In the genomic region with DNA sequence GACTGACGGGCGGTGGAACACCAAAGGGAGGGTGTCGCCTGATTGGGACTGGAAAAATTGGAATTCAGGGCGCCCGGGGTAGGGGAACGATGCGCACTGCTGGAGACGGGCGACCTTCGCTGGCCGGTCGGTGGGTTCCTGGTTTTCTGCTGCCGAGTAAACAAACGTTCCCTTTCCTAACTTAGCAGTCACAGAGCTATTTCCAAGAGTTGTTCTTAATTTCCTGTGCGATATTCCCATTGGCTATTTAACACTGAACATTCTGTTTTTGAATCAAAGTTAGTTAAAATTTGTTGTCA, we compare ENCODE assay signal across 8 cellular contexts. TPM values are rescaled to one million over a fixed set of nuclear protein-coding genes. Genes with fewer than 3 reads are reported as not detected.
A peak's percentile ranks its signal among the peaks of the same experiment; 100 is the strongest.
DNase-seq lines count a peak whose midpoint lies in the region; ATAC-seq and TF ChIP-seq lines count a peak whose summit lies in the region.

No MANE protein-coding gene starts in this region.

- peak overlapping the region; percentile 87 for H2AFZ ChIP-seq in neuron (ENCODE audit: low read depth, low read length)

- ATAC-seq in HG02678 (IDR thresholded peaks at IDR 0.05; ENCODE audit: unreplicated experiment): peak; percentile 9

- H3K27me3 ChIP-seq in neuron (ENCODE audit: insufficient read depth, low read length): no peaks in the 10 kb centered on the region

- in situ Hi-C loops in SK-MEL-5 (cut with HindIII; ENCODE audit: low pct_unique_long_range_greater_than_20kb, low sequenced_read_pairs): no loop called here

- peak overlapping the region; percentile 78 for H3K4me3 ChIP-seq in fibroblast of pulmonary artery (replicated peaks; ENCODE audit: low read depth, low read length)
- H3K4me3 ChIP-seq in neuron (ENCODE audit: low read length): peak overlapping the region; percentile 80

- no peak for TF ChIP-seq CTCF in fibroblast of pulmonary artery (IDR thresholded peaks at IDR 0.05; ENCODE audit: low read length, missing control alignments)

- DNase-seq in SKM-1 (lab: John Stamatoyannopoulos, UW; ENCODE audit: unreplicated experiment) (peak; percentile 18), SKM-1 treated with dmso at 0.1 percent for 144 hours (lab: John Stamatoyannopoulos, UW; ENCODE audit: unreplicated experiment) (no peak), SK-MEL-5 (ENCODE audit: low read depth, low spot score) (peak; percentile 5), fibroblast of pulmonary artery (ENCODE audit: low read depth) (peak; percentile 24), dedifferentiated amniotic fluid mesenchymal stem cell (ENCODE audit: extremely low spot score) (no peak), ecto neural progenitor cell (ENCODE audit: low spot score) (no peak)

- peaks cover 12% of the 10 kb centered on the region for H3K4me1 ChIP-seq in neuron (ENCODE audit: insufficient read depth, low read length)

- peaks cover 15% of the 10 kb centered on the region for H3K36me3 ChIP-seq in neuron (ENCODE audit: insufficient read depth, low read length)

- no peaks in the 10 kb centered on the region for H3K9me3 ChIP-seq in neuron (ENCODE audit: low read length)

RNA-seq across cellular contexts. Expression of a gene that starts 0.7 kb away (rescaled TPM):
- 1.6 and 3.4 TPM in 2 replicates for total RNA-seq in SK-MEL-5 (2014; rRNA removed; shearing (Covaris generic))
- polyA plus RNA-seq in SK-MEL-5 (2015; cell fraction: cytosol; rRNA removed): 2.4 and 2.6 TPM in 2 replicates
- 4.3 and 5.2 TPM in 2 replicates for polyA plus RNA-seq in SK-MEL-5 (2015; cell fraction: nucleus; rRNA removed)

RNA-seq across cellular contexts. Expression of a gene that starts 0.8 kb away (rescaled TPM):
- total RNA-seq in SK-MEL-5 (2014; rRNA removed; shearing (Covaris generic)): not detected in 2 replicates
- polyA plus RNA-seq in SK-MEL-5 (2015; cell fraction: cytosol; rRNA removed): not detected in 2 replicates
- not detected in 2 replicates for polyA plus RNA-seq in SK-MEL-5 (2015; cell fraction: nucleus; rRNA removed)

Comparison
In these comparisons a context has a peak if more than half of its experiments do, and no peak if none do; other contexts are left out.
1. DNase-seq: peak in SKM-1 (single experiment), SK-MEL-5 (single experiment) and fibroblast of pulmonary artery (single experiment); none in SKM-1 treated with dmso at 0.1 percent for 144 hours (single experiment), dedifferentiated amniotic fluid mesenchymal stem cell (single experiment) and ecto neural progenitor cell (single experiment).